Comparison of ENCODE assay signal across 13 cellular contexts in genomic region chr3:64291956-64292355, GRCh38.
DNase-seq lines count a peak whose midpoint lies in the region; ATAC-seq and TF ChIP-seq lines count a peak whose summit lies in the region.
"Had no signal": no experiment of that assay in that cellular context is flagged by ENCODE, and none has a peak within 500 bp of the region (broad histone marks: within the 10 kb centered on the region; RNA-seq: fewer than 3 reads in every experiment).

No MANE protein-coding gene starts in this region.

- H3K27ac Mint-ChIP-seq in progenitor cell of endocrine pancreas, result no peak overlapping the region
- H3K27ac Mint-ChIP-seq in natural killer cell, result no peak overlapping the region
- H3K27ac Mint-ChIP-seq: CD4-positive, alpha-beta T cell had no signal

- intact Hi-C loops in right cardiac atrium (cut with DNase I) (no loop called here), natural killer cell (cut with micrococcal nuclease) (no loop called here)

- H3K4me2 ChIP-seq in skeletal muscle satellite cell (ENCODE audit: low read length), result peak overlapping the region; percentile 53

- TF ChIP-seq CTCF in progenitor cell of endocrine pancreas (IDR thresholded peaks at IDR 0.05; ENCODE audit: unreplicated experiment) (no peak), natural killer cell (IDR thresholded peaks at IDR 0.05) (no peak)

- H3K4me3 ChIP-seq in right cardiac atrium (ENCODE audit: low read length), result no peak overlapping the region
- H3K4me3 ChIP-seq in skeletal muscle satellite cell (ENCODE audit: low read length), result no peak overlapping the region
- H3K4me3 ChIP-seq in effector memory CD4-positive, alpha-beta T cell (ENCODE audit: insufficient read depth, low read depth, low read length, poor library complexity, severe bottlenecking), result no peak overlapping the region

- 66% methylated on average over 4 of the region's 4 CpGs for WGBS in right cardiac atrium

- no peaks in the 10 kb centered on the region for H3K27me3 ChIP-seq in right cardiac atrium (ENCODE audit: control insufficient read depth, insufficient read depth)
- no peaks in the 10 kb centered on the region for H3K27me3 ChIP-seq in skeletal muscle satellite cell (ENCODE audit: control insufficient read depth, insufficient read depth, low read length)
- no peaks in the 10 kb centered on the region for H3K27me3 ChIP-seq in effector memory CD4-positive, alpha-beta T cell (replicated peaks; ENCODE audit: control insufficient read depth, insufficient read depth, low read length, poor library complexity, severe bottlenecking)

- peak overlapping the region; percentile 74 for H3K27ac ChIP-seq in right cardiac atrium (ENCODE audit: low read length)
- no peak overlapping the region for H3K27ac ChIP-seq in effector memory CD4-positive, alpha-beta T cell (ENCODE audit: insufficient read depth, low read length, poor library complexity, severe bottlenecking)

- H3K9me3 ChIP-seq in right cardiac atrium (ENCODE audit: control insufficient read depth, low read length) (no peaks in the 10 kb centered on the region), skeletal muscle satellite cell (replicated peaks; ENCODE audit: low read length) (no peaks in the 10 kb centered on the region)
- no peaks in the 10 kb centered on the region for H3K9me3 ChIP-seq in effector memory CD4-positive, alpha-beta T cell (ENCODE audit: control insufficient read depth, low read length)

- H3K9me3 Mint-ChIP-seq in progenitor cell of endocrine pancreas (ENCODE audit: low read depth), result no peaks in the 10 kb centered on the region
- H3K9me3 Mint-ChIP-seq in natural killer cell, result peaks cover 6 to 7% of the 10 kb centered on the region in 2 donors

- no peak overlapping the region for H3K4me3 Mint-ChIP-seq in progenitor cell of endocrine pancreas (ENCODE audit: low read depth)
- no peak overlapping the region for H3K4me3 Mint-ChIP-seq in natural killer cell
- H3K4me3 Mint-ChIP-seq: CD4-positive, alpha-beta T cell had no signal

- no peak overlapping the region for H3K9ac ChIP-seq in skeletal muscle satellite cell (ENCODE audit: low read depth, low read length)

- H3K27me3 Mint-ChIP-seq in progenitor cell of endocrine pancreas (no peaks in the 10 kb centered on the region), natural killer cell (ENCODE audit: low read depth in 2 of 2) (no peaks in the 10 kb centered on the region)
- H3K27me3 Mint-ChIP-seq: CD4-positive, alpha-beta T cell had no signal

- H3K36me3 Mint-ChIP-seq in progenitor cell of endocrine pancreas (ENCODE audit: insufficient read depth) (no peaks in the 10 kb centered on the region), natural killer cell (no peaks in the 10 kb centered on the region)

- no peaks in the 10 kb centered on the region for H3K36me3 ChIP-seq in skeletal muscle satellite cell (ENCODE audit: insufficient read depth, low read length)
- no peaks in the 10 kb centered on the region for H3K36me3 ChIP-seq in effector memory CD4-positive, alpha-beta T cell (ENCODE audit: control insufficient read depth, insufficient read depth, low read length)

- peaks cover 2% of the 10 kb centered on the region for H3K4me1 Mint-ChIP-seq in progenitor cell of endocrine pancreas (ENCODE audit: low read depth)
- H3K4me1 Mint-ChIP-seq in natural killer cell, result no peaks in the 10 kb centered on the region

- ATAC-seq in right cardiac atrium (peak; percentile 87 to 93), natural killer cell (no peak)

- H3K4me1 ChIP-seq in right cardiac atrium (ENCODE audit: control insufficient read depth, insufficient read depth, low read length), result no peaks in the 10 kb centered on the region
- peaks cover 36% of the 10 kb centered on the region for H3K4me1 ChIP-seq in skeletal muscle satellite cell (ENCODE audit: control insufficient read depth, insufficient read depth, low read length)
- no peaks in the 10 kb centered on the region for H3K4me1 ChIP-seq in effector memory CD4-positive, alpha-beta T cell (ENCODE audit: control insufficient read depth, insufficient read depth, low read length, poor library complexity, severe bottlenecking)

- DNase-seq in AG20443 (ENCODE audit: low spot score) (peak; percentile 77), amniotic epithelial cell (ENCODE audit: low read depth) (peak; percentile 97), right cardiac atrium (no peak), progenitor cell of endocrine pancreas (ENCODE audit: low spot score, unreplicated experiment) (no peak), natural killer cell (no peak), Ammon's horn (ENCODE audit: low spot score) (no peak)
- DNase-seq in effector memory CD4-positive, alpha-beta T cell, result no peak
- DNase-seq: activated gamma-delta T cell treated with Interleukin-2 at 50 U/mL for 16 hours; CD4-positive, alpha-beta T cell; central memory CD4-positive, alpha-beta T cell; NCI-H1417 treated with DMSO at 0.1 percent for 48 hours; NCI-H524 had no signal

Comparison
In these comparisons a context has a peak if more than half of its experiments do, and no peak if none do; other contexts are left out.
1. DNase-seq: peak in AG20443 (single experiment) and amniotic epithelial cell (single experiment); none in right cardiac atrium (0 of 3), progenitor cell of endocrine pancreas (single experiment), natural killer cell (single experiment), Ammon's horn (single experiment) and effector memory CD4-positive, alpha-beta T cell (0 of 3).
2. ATAC-seq: peak in right cardiac atrium (2 of 2); none in natural killer cell (0 of 3).